Comparison of ENCODE assay signal across 31 cellular contexts in the genomic region with DNA sequence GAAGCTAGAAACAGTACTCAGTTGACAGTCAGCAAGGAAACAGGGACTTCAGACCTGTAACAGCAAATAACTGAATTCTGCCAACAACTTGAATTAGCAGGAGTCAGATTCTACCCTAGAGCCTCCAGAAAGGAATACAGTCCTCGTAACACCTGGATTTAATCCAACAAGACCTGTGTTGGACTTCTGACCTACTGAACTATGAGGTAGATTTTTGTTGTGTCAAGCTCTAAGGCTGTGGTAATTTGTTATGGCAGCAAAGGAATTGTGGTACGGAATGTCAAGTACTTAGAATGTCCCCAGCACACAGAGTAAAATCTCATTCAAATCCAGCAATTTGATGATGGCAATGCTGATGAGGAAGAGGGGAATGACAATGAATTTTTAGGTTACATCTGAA.
DNase-seq lines count a peak whose midpoint lies in the region; FAIRE-seq lines count a peak whose summit lies in the region.
"Had no signal": no experiment of that assay in that cellular context is flagged by ENCODE, and none has a peak within 500 bp of the region (broad histone marks: within the 10 kb centered on the region; RNA-seq: fewer than 3 reads in every experiment).

No MANE protein-coding gene starts in this region.

- H3K14ac ChIP-seq in trophoblast cell (ENCODE audit: low read length) = no peak overlapping the region

- H2BK5ac ChIP-seq in trophoblast cell (ENCODE audit: low read depth, low read length, poor library complexity) = no peak overlapping the region

- H3K79me2 ChIP-seq in trophoblast cell (ENCODE audit: control insufficient read depth, insufficient read depth, low read length, poor library complexity) = no peaks in the 10 kb centered on the region

- FAIRE-seq in small intestine (lab: Jason Lieb, UNC) = no peak
- FAIRE-seq: A204.1, A549, D721Med had no signal

- H2AFZ ChIP-seq in trophoblast cell (ENCODE audit: insufficient read depth, low read length, poor library complexity) = no peak overlapping the region

- H3K4me1 ChIP-seq in trophoblast cell (ENCODE audit: control insufficient read depth in 1 of 2, insufficient read depth in 2 of 2, low read length in 2 of 2) = no peaks in the 10 kb centered on the region
- H3K4me1 ChIP-seq in small intestine (ENCODE audit: control insufficient read depth in 2 of 2, insufficient read depth in 1 of 2, low read depth in 1 of 2, low read length in 1 of 2) = no peaks in the 10 kb centered on the region
- H3K4me1 ChIP-seq: A549, BE2C, BLaER1 had no signal

- H4K91ac ChIP-seq in trophoblast cell (ENCODE audit: low read depth, low read length) = no peak overlapping the region

- no peak overlapping the region for H3K18ac ChIP-seq in trophoblast cell (ENCODE audit: low read length)

- H3K27ac ChIP-seq in trophoblast cell (ENCODE audit: low read depth, low read length) (no peak overlapping the region), small intestine (ENCODE audit: low read depth in 1 of 2, low read length in 1 of 2) (no peak overlapping the region)
- H3K27ac ChIP-seq: 22Rv1; A549; BLaER1; BLaER1 treated with 17β-estradiol and CSF1 and Interleukin-3, amounts not matched to agents 10 nM and 100 nM; C4-2B had no signal

- no peak overlapping the region for H3K4ac ChIP-seq in trophoblast cell (ENCODE audit: low read depth, low read length)

- no peak overlapping the region for H3K23ac ChIP-seq in trophoblast cell (ENCODE audit: low read length)

- no peak overlapping the region for H3K4me3 ChIP-seq in trophoblast cell (ENCODE audit: low read depth, low read length)
- no peak overlapping the region for H3K4me3 ChIP-seq in small intestine (ENCODE audit: low read depth in 1 of 2, low read length in 2 of 2)
- H3K4me3 ChIP-seq: A549; BLaER1; BLaER1 treated with 17β-estradiol and CSF1 and Interleukin-3, amounts not matched to agents 10 nM and 100 nM had no signal

- no peak overlapping the region for H3K9ac ChIP-seq in trophoblast cell (ENCODE audit: low read length)
- H3K9ac ChIP-seq: BLaER1; BLaER1 treated with 17β-estradiol and CSF1 and Interleukin-3, amounts not matched to agents 10 nM and 100 nM had no signal

- H3K9me3 ChIP-seq in trophoblast cell (ENCODE audit: insufficient read depth, low read depth, low read length) (no peaks in the 10 kb centered on the region), small intestine (ENCODE audit: control insufficient read depth, low read depth) (no peaks in the 10 kb centered on the region)
- H3K9me3 ChIP-seq: A549; BE2C; BLaER1; BLaER1 treated with 17β-estradiol and CSF1 and Interleukin-3, amounts not matched to agents 10 nM and 100 nM; Caco-2 had no signal

- WGBS in trophoblast cell (ENCODE audit: extremely low coverage, insufficient coverage, insufficient read length) = no CpG with 5 or more reads among the region's 2 CpGs
- WGBS in small intestine, 3 donors = 27 to 57% (median 46%) methylated on average over 2 of the region's 2 CpGs

- H2BK120ac ChIP-seq in trophoblast cell (ENCODE audit: insufficient read depth, low read length, poor library complexity) = no peak overlapping the region

- H4K12ac ChIP-seq in trophoblast cell (ENCODE audit: low read depth, low read length) = no peak overlapping the region

- no peak overlapping the region for H2AK5ac ChIP-seq in trophoblast cell (ENCODE audit: low read length)

- no peaks in the 10 kb centered on the region for H3K79me1 ChIP-seq in trophoblast cell (ENCODE audit: low read length)

- H2BK12ac ChIP-seq in trophoblast cell (ENCODE audit: low read length) = no peak overlapping the region

- no peak overlapping the region for H3K4me2 ChIP-seq in trophoblast cell (ENCODE audit: low read length)
- H3K4me2 ChIP-seq: A549; BLaER1; BLaER1 treated with 17β-estradiol and CSF1 and Interleukin-3, amounts not matched to agents 10 nM and 100 nM had no signal

- DNase-seq in trophoblast cell (peak; percentile 11 to 77), small intestine (peak; percentile 69), RPMI8226 (no peak), ureter (ENCODE audit: low spot score) (no peak)
- DNase-seq: 8988T; ACHN; AML-193; BE2C; C1 segment of cervical spinal cord; Caco-2; Calu3; CD4-positive, alpha-beta memory T cell; CD4-positive, alpha-beta T cell; CD4-positive, CD25-positive, alpha-beta regulatory T cell; CD8-positive, alpha-beta memory T cell; CD8-positive, alpha-beta T cell; COR-L47; DMS 273 treated with DMSO at 0.1 percent for 48 hours; DMS153; DMS53; DMS79; DMS79 treated with DMSO at 0.1 percent for 48 hours; DND-41; EL had no signal

- H3K27me3 ChIP-seq in trophoblast cell (ENCODE audit: insufficient read depth, low read length) (no peaks in the 10 kb centered on the region), small intestine (ENCODE audit: control insufficient read depth in 2 of 2, insufficient read depth in 2 of 2, low read length in 2 of 2) (no peaks in the 10 kb centered on the region)
- H3K27me3 ChIP-seq: BE2C; BLaER1; BLaER1 treated with 17β-estradiol and CSF1 and Interleukin-3, amounts not matched to agents 10 nM and 100 nM had no signal

- H3K36me3 ChIP-seq in trophoblast cell (ENCODE audit: control insufficient read depth in 1 of 2, insufficient read depth in 2 of 2, low read length in 2 of 2) (no peaks in the 10 kb centered on the region), small intestine (ENCODE audit: control insufficient read depth in 2 of 2, insufficient read depth in 2 of 2, low read length in 2 of 2) (no peaks in the 10 kb centered on the region)
- H3K36me3 ChIP-seq: BE2C; BLaER1; BLaER1 treated with 17β-estradiol and CSF1 and Interleukin-3, amounts not matched to agents 10 nM and 100 nM had no signal

- H4K8ac ChIP-seq in trophoblast cell (ENCODE audit: low read depth, low read length) = no peak overlapping the region

Comparison
In these comparisons a context has a peak if more than half of its experiments do, and no peak if none do; other contexts are left out.
1. DNase-seq: peak in trophoblast cell (2 of 2) and small intestine (single experiment); none in RPMI8226 (single experiment) and ureter (single experiment).